Comparison of ENCODE assay signal across 34 cellular contexts in genomic region chr4:55021214-55021613, GRCh38.
"Had no signal": no experiment of that assay in that cellular context is flagged by ENCODE, and none has a peak within 500 bp of the region (broad histone marks: within the 10 kb centered on the region; RNA-seq: fewer than 3 reads in every experiment).

No MANE protein-coding gene starts in this region.

- DNase-seq: activated CD4-positive, alpha-beta memory T cell treated with anti-CD3 and anti-CD28 coated beads for 36 hours; activated CD4-positive, alpha-beta T cell treated with anti-CD3 and anti-CD28 coated beads for 4 hours; activated CD4-positive, alpha-beta T cell treated with anti-CD3 and anti-CD28 coated beads, Interleukin-2, amount 50 U/mL, for 1 hour; activated CD8-positive, alpha-beta memory T cell treated with anti-CD3 and anti-CD28 coated beads, Interleukin-2, amount 10 ng/mL, durations not matched to agents 7 days and 5 days; activated CD8-positive, alpha-beta memory T cell treated with anti-CD3 and anti-CD28 coated beads, Interleukin-2, amount 50 U/mL, for 48 hours; activated effector memory CD4-positive, alpha-beta T cell treated with anti-CD3 and anti-CD28 coated beads, Interleukin-2, amount 50 U/mL, for 16 hours; activated naive CD4-positive, alpha-beta T cell; activated naive CD4-positive, alpha-beta T cell treated with anti-CD3 and anti-CD28 coated beads, Interleukin-2, amount 50 U/mL, for 16 hours; activated naive CD8-positive, alpha-beta T cell treated with anti-CD3 and anti-CD28 coated beads for 36 hours; activated T-cell treated with anti-CD3 and anti-CD28 coated beads, Interleukin-2, amount 50 U/mL, for 72 hours; amniotic stem cell; aorta; brain microvascular endothelial cell; central memory CD4-positive, alpha-beta T cell; Karpas-422; KBM-7; MG63; NCI-H1048; NCI-H1105 treated with DMSO at 0.1 percent for 48 hours; NCI-H1436; NCI-H1694; NCI-H1930; NCI-H2081 treated with DMSO at 0.1 percent for 48 hours; NCI-H226; NCI-H526 treated with DMSO at 0.1 percent for 48 hours; NCI-H774; SHP77; SJCRH30; T1000 had no signal

- H3K27ac Mint-ChIP-seq: activated CD4-positive, alpha-beta memory T cell treated with anti-CD3 and anti-CD28 coated beads for 36 hours; activated CD8-positive, alpha-beta memory T cell treated with anti-CD3 and anti-CD28 coated beads, Interleukin-2, amount 10 ng/mL, durations not matched to agents 7 days and 5 days; activated naive CD8-positive, alpha-beta T cell treated with anti-CD3 and anti-CD28 coated beads for 36 hours; activated T-cell treated with anti-CD3 and anti-CD28 coated beads, Interleukin-2, amount 50 U/mL, for 72 hours; activated T-helper 17 cell treated with anti-CD3 and anti-CD28 coated beads, Interleukin-2, amount 50 U/mL, for 72 hours; WTC11 had no signal

- H3K9me3 Mint-ChIP-seq: activated CD4-positive, alpha-beta memory T cell treated with anti-CD3 and anti-CD28 coated beads for 36 hours; activated naive CD8-positive, alpha-beta T cell treated with anti-CD3 and anti-CD28 coated beads for 36 hours; activated T-cell treated with anti-CD3 and anti-CD28 coated beads, Interleukin-2, amount 50 U/mL, for 72 hours; activated T-helper 17 cell treated with anti-CD3 and anti-CD28 coated beads, Interleukin-2, amount 50 U/mL, for 72 hours; WTC11 had no signal

- H3K4me3 ChIP-seq: MG63, SJCRH30, SK-N-MC had no signal

- H3K27me3 Mint-ChIP-seq: activated CD8-positive, alpha-beta memory T cell treated with anti-CD3 and anti-CD28 coated beads, Interleukin-2, amount 10 ng/mL, durations not matched to agents 7 days and 5 days had no signal

- H3K27ac ChIP-seq: brain microvascular endothelial cell, SJCRH30, SK-N-MC had no signal

- H3K9me3 ChIP-seq: MG63 had no signal

- H3K4me1 Mint-ChIP-seq: activated CD8-positive, alpha-beta memory T cell treated with anti-CD3 and anti-CD28 coated beads, Interleukin-2, amount 10 ng/mL, durations not matched to agents 7 days and 5 days; activated naive CD8-positive, alpha-beta T cell treated with anti-CD3 and anti-CD28 coated beads for 36 hours; activated T-helper 17 cell treated with anti-CD3 and anti-CD28 coated beads, Interleukin-2, amount 50 U/mL, for 72 hours had no signal

- H3K4me3 Mint-ChIP-seq: activated CD4-positive, alpha-beta memory T cell treated with anti-CD3 and anti-CD28 coated beads for 36 hours; activated CD8-positive, alpha-beta memory T cell treated with anti-CD3 and anti-CD28 coated beads, Interleukin-2, amount 10 ng/mL, durations not matched to agents 7 days and 5 days; activated naive CD8-positive, alpha-beta T cell treated with anti-CD3 and anti-CD28 coated beads for 36 hours; activated T-cell treated with anti-CD3 and anti-CD28 coated beads, Interleukin-2, amount 50 U/mL, for 72 hours; activated T-helper 17 cell treated with anti-CD3 and anti-CD28 coated beads, Interleukin-2, amount 50 U/mL, for 72 hours; WTC11 had no signal

- H3K36me3 ChIP-seq: brain microvascular endothelial cell, MG63, SJCRH30 had no signal

- H3K36me3 Mint-ChIP-seq: activated CD4-positive, alpha-beta memory T cell treated with anti-CD3 and anti-CD28 coated beads for 36 hours; activated CD8-positive, alpha-beta memory T cell treated with anti-CD3 and anti-CD28 coated beads, Interleukin-2, amount 10 ng/mL, durations not matched to agents 7 days and 5 days; activated naive CD8-positive, alpha-beta T cell treated with anti-CD3 and anti-CD28 coated beads for 36 hours; WTC11 had no signal

- H3K27me3 ChIP-seq: brain microvascular endothelial cell, MG63, SJCRH30 had no signal

- ATAC-seq: activated CD4-positive, CD25-positive, alpha-beta regulatory T cell treated with anti-CD3 and anti-CD28 coated beads, Interleukin-2, amount 50 U/mL, for 24 hours; activated CD8-positive, alpha-beta memory T cell treated with anti-CD3 and anti-CD28 coated beads, Interleukin-2, amount 10 ng/mL, durations not matched to agents 7 days and 5 days; activated T-cell treated with anti-CD3 and anti-CD28 coated beads, Interleukin-2, amount 50 U/mL, for 72 hours; activated T-helper 17 cell treated with anti-CD3 and anti-CD28 coated beads, Interleukin-2, amount 50 U/mL, for 72 hours; Panc1; WTC11 had no signal
